Comparison of ENCODE assay signal across 8 cellular contexts in the genomic region with DNA sequence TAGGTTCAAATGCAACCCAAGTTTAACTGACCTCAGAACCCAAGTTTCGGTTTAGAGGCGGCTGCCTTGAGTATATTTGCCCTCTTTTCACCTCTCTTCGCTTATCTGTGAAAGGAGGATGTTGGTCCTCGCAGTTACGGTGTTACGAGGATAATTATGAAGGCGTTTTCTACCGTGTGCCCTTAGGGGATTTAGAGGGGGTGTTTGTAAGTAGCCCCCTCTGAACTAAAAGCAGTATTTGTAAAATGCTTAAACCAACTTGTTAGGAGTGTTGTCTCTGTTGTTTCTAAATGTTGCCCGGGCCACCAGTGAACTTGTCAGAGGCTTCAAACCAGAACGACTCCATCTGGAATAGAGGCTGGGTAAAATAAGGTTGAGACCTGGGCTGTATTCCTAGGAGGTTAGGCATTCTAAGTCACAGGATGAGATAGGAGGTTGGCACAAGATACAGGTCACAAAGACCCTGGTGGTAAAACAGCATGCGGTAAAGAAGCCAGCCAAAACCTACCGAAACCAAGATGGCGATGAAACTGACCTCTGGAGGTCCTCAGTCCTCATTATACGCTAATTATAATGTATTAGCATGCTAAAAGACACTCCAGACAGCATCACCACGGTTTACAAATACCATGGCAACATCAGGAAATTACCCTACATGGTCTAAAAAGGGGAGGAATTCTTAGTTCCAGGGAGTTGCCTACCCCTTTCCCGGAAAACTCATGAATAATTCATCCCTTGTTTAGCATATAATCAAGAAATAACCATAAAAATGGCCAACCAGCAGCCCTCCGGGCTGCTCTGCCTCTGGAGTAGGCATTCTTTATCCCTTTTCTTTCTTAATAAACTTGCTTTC. TPM values are rescaled to one million over a fixed set of nuclear protein-coding genes. Genes with fewer than 3 reads are reported as not detected.
DNase-seq lines count a peak whose midpoint lies in the region; TF ChIP-seq lines count a peak whose summit lies in the region.

No MANE protein-coding gene starts in this region.

- peak overlapping the region; percentile 48 for H3K27ac Mint-ChIP-seq in endothelial cell (ENCODE audit: unreplicated experiment)

- H3F3A ChIP-seq in MM.1S (ENCODE audit: insufficient read depth, low read length): peaks cover 8% of the 10 kb centered on the region; the same call in 1 of the 2 replicates

- H3K36me3 ChIP-seq in MM.1S (replicated peaks; ENCODE audit: insufficient read depth, low read length) (no peaks in the 10 kb centered on the region), neuron (ENCODE audit: insufficient read depth, low read length) (peaks cover 24% of the 10 kb centered on the region)

- peaks cover 7% of the 10 kb centered on the region; the same call in 1 of the 2 replicates for H3K79me2 ChIP-seq in MM.1S (ENCODE audit: low read length)

- H3K27ac ChIP-seq in MM.1S (ENCODE audit: low read length): peak overlapping the region; percentile 69; the same call in 1 of the 2 replicates

- H3K36me3 Mint-ChIP-seq in endothelial cell (ENCODE audit: low read depth, unreplicated experiment): peaks cover 9% of the 10 kb centered on the region

- peak overlapping the region; percentile 99 for H3K4me3 Mint-ChIP-seq in endothelial cell (ENCODE audit: unreplicated experiment)

- peak overlapping the region; percentile 89 for H3K4me2 ChIP-seq in MM.1S (ENCODE audit: low read depth, low read length)

- H3K4me1 ChIP-seq in MM.1S (ENCODE audit: low read length) (0 out of 2 replicates have a peak, but pooled peaks cover 10% of the 10 kb centered on the region), neuron (ENCODE audit: insufficient read depth, low read length) (peaks cover 62% of the 10 kb centered on the region)

- no peaks in the 10 kb centered on the region for H3K9me3 ChIP-seq in MM.1S (replicated peaks; ENCODE audit: insufficient read depth, low read length)
- H3K9me3 ChIP-seq in neuron (ENCODE audit: low read length): no peaks in the 10 kb centered on the region

- H2AFZ ChIP-seq in MM.1S (ENCODE audit: low read length) (peak overlapping the region; percentile 86), neuron (ENCODE audit: low read depth, low read length) (peak overlapping the region; percentile 7)

- H3K9ac ChIP-seq in MM.1S (ENCODE audit: low read length): peak overlapping the region; percentile 49; the same call in 1 of the 2 replicates

- no peaks in the 10 kb centered on the region for H3K9me3 Mint-ChIP-seq in endothelial cell (ENCODE audit: unreplicated experiment)

- peaks cover 6% of the 10 kb centered on the region for H3K27me3 Mint-ChIP-seq in endothelial cell (ENCODE audit: unreplicated experiment)

- H3K27me3 ChIP-seq in MM.1S (replicated peaks; ENCODE audit: insufficient read depth, low read length): no peaks in the 10 kb centered on the region
- H3K27me3 ChIP-seq in neuron (ENCODE audit: insufficient read depth, low read length): no peaks in the 10 kb centered on the region

- no peaks in the 10 kb centered on the region for H3K9me2 ChIP-seq in MM.1S (replicated peaks; ENCODE audit: insufficient read depth, low read length)

- peak overlapping the region; percentile 80 for H3K4me3 ChIP-seq in MM.1S (ENCODE audit: low read length)
- peak overlapping the region; percentile 86 for H3K4me3 ChIP-seq in neuron (ENCODE audit: low read length)

- no peaks in the 10 kb centered on the region for H4K20me1 ChIP-seq in MM.1S (ENCODE audit: insufficient read depth, low read length)

- DNase-seq in DMS79 treated with DMSO at 0.1 percent for 48 hours (lab: John Stamatoyannopoulos, UW): peak; percentile 43
- no peak for DNase-seq in DMS79 (lab: John Stamatoyannopoulos, UW)
- peak; percentile 53 for DNase-seq in MM.1S
- DNase-seq in endothelial cell (ENCODE audit: low spot score): no peak
- no peak for DNase-seq in HK-2 (ENCODE audit: unreplicated experiment)
- no peak for DNase-seq in NCI-H2029 (lab: John Stamatoyannopoulos, UW)
- DNase-seq in HT-29 (ENCODE audit: low spot score): no peak

- peaks cover 15% of the 10 kb centered on the region for H3K4me1 Mint-ChIP-seq in endothelial cell (ENCODE audit: unreplicated experiment)

- no peak for TF ChIP-seq CTCF in MM.1S (IDR thresholded peaks at IDR 0.05; ENCODE audit: low read length)
- no peak for TF ChIP-seq CTCF in endothelial cell (IDR thresholded peaks at IDR 0.05; ENCODE audit: unreplicated experiment)

RNA-seq across cellular contexts. Expression of a gene that starts 1.0 kb away (rescaled TPM):
- total RNA-seq in endothelial cell (ENCODE audit: unreplicated experiment): 9.7 TPM
- total RNA-seq in HT-29 (2014; rRNA removed; shearing (Covaris generic)): 54.6 and 61.1 TPM in 2 replicates

RNA-seq across cellular contexts. Expression of a gene that starts 22.8 kb away (rescaled TPM):
- not detected for total RNA-seq in endothelial cell (ENCODE audit: unreplicated experiment)
- total RNA-seq in HT-29 (2014; rRNA removed; shearing (Covaris generic)): 0.13 TPM in 1 of 2 replicates, not detected in the other

RNA-seq across cellular contexts. Expression of a gene that starts 34.6 kb away (rescaled TPM):
- 1.6 TPM for total RNA-seq in endothelial cell (ENCODE audit: unreplicated experiment)
- 1.1 and 1.4 TPM in 2 replicates for total RNA-seq in HT-29 (2014; rRNA removed; shearing (Covaris generic))

Comparison
In these comparisons a context has a peak if more than half of its experiments do, and no peak if none do; other contexts are left out.
1. DNase-seq: peak in DMS79 treated with DMSO at 0.1 percent for 48 hours (single experiment) and MM.1S (single experiment); none in DMS79 (single experiment), endothelial cell (single experiment), HK-2 (single experiment), NCI-H2029 (single experiment) and HT-29 (single experiment).